Comparison of ENCODE assay signal across 14 cellular contexts in genomic region chr7:102205915-102206314, GRCh38.
DNase-seq lines count a peak whose midpoint lies in the region; ATAC-seq and TF ChIP-seq lines count a peak whose summit lies in the region.
"Had no signal": no experiment of that assay in that cellular context is flagged by ENCODE, and none has a peak within 500 bp of the region (broad histone marks: within the 10 kb centered on the region; RNA-seq: fewer than 3 reads in every experiment).

No MANE protein-coding gene starts in this region.

- peaks cover 27% of the 10 kb centered on the region for H3K4me1 Mint-ChIP-seq in nephron progenitor cell
- H3K4me1 Mint-ChIP-seq in naive thymus-derived CD8-positive, alpha-beta T cell: no peaks in the 10 kb centered on the region
- H3K4me1 Mint-ChIP-seq: CD4-positive, CD25-positive, alpha-beta regulatory T cell had no signal

- ATAC-seq in HG03280 (IDR thresholded peaks at IDR 0.05; ENCODE audit: unreplicated experiment): no peak
- no peak for ATAC-seq in body of pancreas
- ATAC-seq in GM18873 (IDR thresholded peaks at IDR 0.05; ENCODE audit: low FRiP score, unreplicated experiment): no peak
- ATAC-seq in naive thymus-derived CD8-positive, alpha-beta T cell: no peak

- TF ChIP-seq CTCF in nephron progenitor cell (IDR thresholded peaks at IDR 0.05) (no peak), body of pancreas (IDR thresholded peaks at IDR 0.05) (no peak)

- H3K27ac Mint-ChIP-seq in nephron progenitor cell: peak overlapping the region; percentile 57
- no peak overlapping the region for H3K27ac Mint-ChIP-seq in naive thymus-derived CD8-positive, alpha-beta T cell
- H3K27ac Mint-ChIP-seq: CD4-positive, CD25-positive, alpha-beta regulatory T cell had no signal

- H3K27me3 Mint-ChIP-seq in nephron progenitor cell (ENCODE audit: low read depth, poor library complexity): no peaks in the 10 kb centered on the region
- no peaks in the 10 kb centered on the region for H3K27me3 Mint-ChIP-seq in naive thymus-derived CD8-positive, alpha-beta T cell
- H3K27me3 Mint-ChIP-seq: CD4-positive, CD25-positive, alpha-beta regulatory T cell had no signal

- no peak overlapping the region for H3K4me3 Mint-ChIP-seq in nephron progenitor cell
- no peak overlapping the region for H3K4me3 Mint-ChIP-seq in naive thymus-derived CD8-positive, alpha-beta T cell

- no peaks in the 10 kb centered on the region for H3K9me3 Mint-ChIP-seq in nephron progenitor cell
- H3K9me3 Mint-ChIP-seq in naive thymus-derived CD8-positive, alpha-beta T cell: no peaks in the 10 kb centered on the region

- WGBS in body of pancreas, 2 donors: 96 to 97% methylated on average over 15 of the region's 15 CpGs

- no peaks in the 10 kb centered on the region for H3K4me1 ChIP-seq in body of pancreas
- H3K4me1 ChIP-seq: BLaER1 had no signal

- H3K36me3 Mint-ChIP-seq in nephron progenitor cell (ENCODE audit: low read depth): peaks cover 52% of the 10 kb centered on the region
- H3K36me3 Mint-ChIP-seq in naive thymus-derived CD8-positive, alpha-beta T cell: peaks cover 0 to 75% (median 18%) of the 10 kb centered on the region in 3 donors

- no peak for TF ChIP-seq POLR2A in body of pancreas (IDR thresholded peaks at IDR 0.05)

- no peaks in the 10 kb centered on the region for H3K27me3 ChIP-seq in body of pancreas
- H3K27me3 ChIP-seq: BLaER1 had no signal

- intact Hi-C loops in posterior cingulate gyrus (cut with DNase I) (no loop called here), body of pancreas (cut with DNase I) (no loop called here)

- no peak overlapping the region for H3K27ac ChIP-seq in body of pancreas
- H3K27ac ChIP-seq: 22Rv1, BLaER1, GM23248 had no signal

- H3K36me3 ChIP-seq in body of pancreas (replicated peaks in 1 of 2; ENCODE audit: insufficient read depth in 1 of 2, low read depth in 2 of 2): peaks cover 0 to 8% of the 10 kb centered on the region in 2 donors

- no peaks in the 10 kb centered on the region for H3K9me3 ChIP-seq in body of pancreas
- H3K9me3 ChIP-seq: BLaER1 had no signal

- POLR2A ChIA-PET in naive thymus-derived CD8-positive, alpha-beta T cell (lab: Charles Lee): no interaction called here

- DNase-seq in Ammon's horn (ENCODE audit: low spot score) (peak; percentile 45), anterior cingulate cortex (lab: John Stamatoyannopoulos, UW) (peak in 33 of 58 donors; percentile 5 to 56 (median 32)), nephron progenitor cell (no peak), posterior cingulate gyrus (peak in 6 of 10 donors; percentile 13 to 91 (median 30)), body of pancreas (no peak)
- DNase-seq in naive thymus-derived CD8-positive, alpha-beta T cell: no peak
- DNase-seq: CD4-positive, CD25-positive, alpha-beta regulatory T cell; DMS53; GM23248; H7 had no signal

- no peak overlapping the region for H3K4me3 ChIP-seq in body of pancreas
- H3K4me3 ChIP-seq: BLaER1, GM23248 had no signal

Comparison
In these comparisons a context has a peak if more than half of its experiments do, and no peak if none do; other contexts are left out.
1. DNase-seq: peak in Ammon's horn (single experiment), anterior cingulate cortex (33 of 58) and posterior cingulate gyrus (6 of 10); none in nephron progenitor cell (single experiment), body of pancreas (0 of 4) and naive thymus-derived CD8-positive, alpha-beta T cell (0 of 10).